ENCODE assay signal across 26 cellular contexts in the genomic region with DNA sequence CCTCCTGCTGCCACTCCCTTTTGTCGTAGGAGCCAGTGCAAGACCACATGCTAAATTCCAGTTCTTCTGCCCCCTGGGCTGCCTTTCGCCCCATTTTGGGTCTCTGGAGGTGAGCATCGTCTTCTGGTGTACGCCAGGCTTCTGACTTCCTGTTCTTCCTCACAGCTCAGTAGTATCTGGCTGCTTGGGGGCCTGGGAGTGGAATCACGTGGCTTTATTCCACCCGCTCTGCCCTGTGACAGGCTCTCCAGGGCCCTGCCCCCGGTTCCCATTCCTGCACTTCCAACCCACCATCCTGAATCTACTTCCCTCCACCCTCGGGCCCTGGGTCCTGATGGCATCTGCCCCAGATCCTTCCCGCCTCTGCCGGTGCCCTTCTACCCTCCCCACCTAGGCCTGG. TPM values are rescaled to one million over a fixed set of nuclear protein-coding genes. Genes with fewer than 3 reads are reported as not detected.
"Had no signal": no experiment of that assay in that cellular context is flagged by ENCODE, and none has a peak within 500 bp of the region (broad histone marks: within the 10 kb centered on the region; RNA-seq: fewer than 3 reads in every experiment).

No MANE protein-coding gene starts in this region.

- H3K4me1 Mint-ChIP-seq: natural killer cell had no signal

- DNase-seq: activated CD4-positive, alpha-beta T cell treated with anti-CD3 and anti-CD28 coated beads for 4 hours; activated CD4-positive, alpha-beta T cell treated with anti-CD3 and anti-CD28 coated beads, Interleukin-2, amount 50 U/mL, for 48 hours; activated CD8-positive, alpha-beta memory T cell treated with anti-CD3 and anti-CD28 coated beads, Interleukin-2, amount 50 U/mL, for 4 hours; activated effector memory CD4-positive, alpha-beta T cell treated with anti-CD3 and anti-CD28 coated beads, Interleukin-2, amount 50 U/mL, for 16 hours; activated naive CD4-positive, alpha-beta T cell treated with anti-CD3 and anti-CD28 coated beads for 36 hours; activated naive CD8-positive, alpha-beta T cell treated with anti-CD3 and anti-CD28 coated beads for 36 hours; activated T-cell treated with anti-CD3 and anti-CD28 coated beads, Interleukin-2, amount 50 U/mL, for 1 hour; cortex of kidney; esophagus squamous epithelium; foreskin melanocyte; lower lobe of right lung; mesendoderm; natural killer cell; stimulated activated CD4-positive, alpha-beta T cell treated with anti-CD3 and anti-CD28 coated beads, Interleukin-15, amount 100 ng/mL, for 24 hours; stimulated activated CD4-positive, alpha-beta T cell treated with anti-CD3 and anti-CD28 coated beads, Interleukin-2, amount 100 ng/mL, for 24 hours; stimulated activated naive CD4-positive, alpha-beta T cell; T-helper 1 cell; thyroid gland; upper lobe of left lung had no signal

- H3K27me3 Mint-ChIP-seq: brain had no signal

- H3K4me3 Mint-ChIP-seq: activated naive CD4-positive, alpha-beta T cell treated with anti-CD3 and anti-CD28 coated beads for 36 hours; activated naive CD8-positive, alpha-beta T cell treated with anti-CD3 and anti-CD28 coated beads for 36 hours; activated T-helper 1 cell treated with anti-CD3 and anti-CD28 coated beads, Interleukin-12 subunit alpha, Interleukin-12 subunit beta, Interleukin-2, Interleukin-4 antibody, amounts not matched to agents 30 ng/mL and 10 ng/mL and 1 ng/mL, durations not matched to agents 14 hours and 24 hours and 36 hours; brain; natural killer cell; neural progenitor cell; T-helper 2 cell treated with Interferon-gamma antibody and Interleukin-4, amounts not matched to agents 5 μg/mL and 100 μg/mL, for 36 hours had no signal

- H3K36me3 Mint-ChIP-seq: activated naive CD8-positive, alpha-beta T cell treated with anti-CD3 and anti-CD28 coated beads for 36 hours; natural killer cell; neural progenitor cell had no signal

- H3K9me3 Mint-ChIP-seq: activated naive CD4-positive, alpha-beta T cell treated with anti-CD3 and anti-CD28 coated beads for 36 hours; activated naive CD8-positive, alpha-beta T cell treated with anti-CD3 and anti-CD28 coated beads for 36 hours; activated T-helper 1 cell treated with anti-CD3 and anti-CD28 coated beads, Interleukin-12 subunit alpha, Interleukin-12 subunit beta, Interleukin-2, Interleukin-4 antibody, amounts not matched to agents 30 ng/mL and 10 ng/mL and 1 ng/mL, durations not matched to agents 14 hours and 24 hours and 36 hours; natural killer cell; neural progenitor cell; T-helper 2 cell treated with Interferon-gamma antibody and Interleukin-4, amounts not matched to agents 5 μg/mL and 100 μg/mL, for 36 hours had no signal

- ATAC-seq: left lobe of liver, lower lobe of right lung, natural killer cell had no signal

- H3K27ac Mint-ChIP-seq: activated naive CD4-positive, alpha-beta T cell treated with anti-CD3 and anti-CD28 coated beads for 36 hours; activated naive CD8-positive, alpha-beta T cell treated with anti-CD3 and anti-CD28 coated beads for 36 hours; activated T-helper 1 cell treated with anti-CD3 and anti-CD28 coated beads, Interleukin-12 subunit alpha, Interleukin-12 subunit beta, Interleukin-2, Interleukin-4 antibody, amounts not matched to agents 30 ng/mL and 10 ng/mL and 1 ng/mL, durations not matched to agents 14 hours and 24 hours and 36 hours; natural killer cell; T-helper 2 cell treated with Interferon-gamma antibody and Interleukin-4, amounts not matched to agents 5 μg/mL and 100 μg/mL, for 36 hours had no signal

- H3K27ac ChIP-seq: ascending aorta, cardiac muscle cell, lower lobe of right lung, neural progenitor cell, thyroid gland, upper lobe of left lung had no signal

RNA-seq across cellular contexts. Expression of a gene that starts 3.6 kb away (rescaled TPM):
- polyA plus RNA-seq: cardiac muscle cell had no signal
